9 cellular contexts compared by ENCODE assay signal in the genomic region with DNA sequence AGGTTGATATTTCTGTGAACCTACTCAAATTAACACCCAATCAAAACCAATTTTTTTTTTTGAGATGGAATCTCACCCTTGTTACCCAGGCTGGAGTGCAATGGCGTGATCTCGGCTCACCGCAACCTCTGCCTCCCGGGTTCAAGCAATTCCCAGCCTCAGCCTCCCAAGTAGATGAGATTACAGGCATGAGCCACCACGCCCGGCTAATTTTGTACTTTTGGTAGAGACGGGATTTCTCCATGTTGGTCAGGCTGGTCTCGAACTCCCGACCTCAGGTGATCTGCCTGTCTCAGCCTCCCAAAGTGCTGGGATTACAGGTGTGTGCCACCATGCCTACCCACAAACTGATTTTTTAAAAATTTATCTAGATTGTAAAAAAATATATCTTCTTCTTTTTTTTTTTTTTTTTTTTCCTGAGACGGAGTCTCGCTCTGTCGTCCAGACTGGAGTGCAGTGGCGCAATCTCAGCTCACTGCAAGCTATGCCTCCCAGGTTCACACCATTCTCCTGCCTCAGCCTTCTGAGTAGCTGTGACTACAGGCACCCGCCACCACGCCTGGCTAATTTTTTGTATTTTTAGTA. TPM values are rescaled to one million over a fixed set of nuclear protein-coding genes. Genes with fewer than 3 reads are reported as not detected.
"Had no signal": no experiment of that assay in that cellular context is flagged by ENCODE, and none has a peak within 500 bp of the region (broad histone marks: within the 10 kb centered on the region; RNA-seq: fewer than 3 reads in every experiment).

No MANE protein-coding gene starts in this region.

RNA-seq across cellular contexts. Expression of gene IFITM5, which starts 29.3 kb away (rescaled TPM):
- total RNA-seq: activated CD4-positive, alpha-beta memory T cell treated with anti-CD3 and anti-CD28 coated beads, Interleukin-2, amount 10 ng/mL, durations not matched to agents 7 days and 5 days; adrenal gland; frontal cortex; heart left ventricle; left ventricle myocardium superior; Right ventricle myocardium superior; T-helper 2 cell treated with Interferon-gamma antibody and Interleukin-4, amounts not matched to agents 100 ng/mL and 5 ng/mL, for 36 hours had no signal
- polyA plus RNA-seq: adrenal gland, fibroblast of lung, heart left ventricle, keratinocyte had no signal
